Comparison of ENCODE assay signal across 19 cellular contexts in genomic region chr7:25885057-25885576, GRCh38.
"Had no signal": no experiment of that assay in that cellular context is flagged by ENCODE, and none has a peak within 500 bp of the region (broad histone marks: within the 10 kb centered on the region; RNA-seq: fewer than 3 reads in every experiment).

No MANE protein-coding gene starts in this region.

- H3K27ac ChIP-seq: epithelial cell of prostate, esophagus muscularis mucosa, neutrophil, psoas muscle, right lobe of liver, thoracic aorta, transverse colon had no signal

- DNase-seq: effector memory CD8-positive, alpha-beta T cell; gastrocnemius medialis; mammary epithelial cell; naive thymus-derived CD4-positive, alpha-beta T cell; psoas muscle; retina; right lobe of liver; stimulated activated CD4-positive, alpha-beta T cell treated with anti-CD3 and anti-CD28 coated beads, Interleukin-15, amount 100 ng/mL, for 24 hours; stimulated activated CD4-positive, alpha-beta T cell treated with anti-CD3 and anti-CD28 coated beads, Interleukin-1b, Interleukin-23, amount 100 ng/mL, for 48 hours; stimulated activated CD4-positive, alpha-beta T cell treated with anti-CD3 and anti-CD28 coated beads, Interleukin-4, amount 100 ng/mL, for 24 hours; transverse colon had no signal

- H3K4me1 ChIP-seq: esophagus muscularis mucosa, right lobe of liver, transverse colon had no signal

- H3K9me3 Mint-ChIP-seq: dendritic cell treated with granulocyte-macrophage colony-stimulating factor and Interleukin-4, amounts not matched to agents 40 ng/mL and 50 ng/mL, for 4 days; effector memory CD8-positive, alpha-beta T cell; naive thymus-derived CD4-positive, alpha-beta T cell; stimulated activated memory B cell treated with anti-CD40 and anti-IgM and Interleukin-4, amounts not matched to agents 10 μg/mL and 1 μg/mL and 100 μg/mL, for 72 hours; stimulated activated naive CD8-positive, alpha-beta T cell treated with anti-CD3 and anti-CD28 coated beads, Interleukin-15, Interleukin-2, amounts not matched to agents 100 ng/mL and 50 ng/mL, for 24 hours had no signal

- H3K4me3 ChIP-seq: esophagus muscularis mucosa, gastrocnemius medialis, psoas muscle, right lobe of liver, thoracic aorta, transverse colon had no signal

- H3K27ac Mint-ChIP-seq: dendritic cell treated with granulocyte-macrophage colony-stimulating factor and Interleukin-4, amounts not matched to agents 40 ng/mL and 50 ng/mL, for 4 days; effector memory CD8-positive, alpha-beta T cell; naive thymus-derived CD4-positive, alpha-beta T cell; stimulated activated memory B cell treated with anti-CD40 and anti-IgM and Interleukin-4, amounts not matched to agents 10 μg/mL and 1 μg/mL and 100 μg/mL, for 72 hours; stimulated activated naive CD8-positive, alpha-beta T cell treated with anti-CD3 and anti-CD28 coated beads, Interleukin-15, Interleukin-2, amounts not matched to agents 100 ng/mL and 50 ng/mL, for 24 hours had no signal

- ATAC-seq: effector memory CD8-positive, alpha-beta T cell; gastrocnemius medialis; left lobe of liver; naive thymus-derived CD4-positive, alpha-beta T cell; psoas muscle; right lobe of liver; stimulated activated memory B cell treated with anti-CD40 and anti-IgM and Interleukin-4, amounts not matched to agents 10 μg/mL and 1 μg/mL and 100 μg/mL, for 72 hours had no signal

- H3K4me3 Mint-ChIP-seq: dendritic cell treated with granulocyte-macrophage colony-stimulating factor and Interleukin-4, amounts not matched to agents 40 ng/mL and 50 ng/mL, for 4 days; effector memory CD8-positive, alpha-beta T cell; naive thymus-derived CD4-positive, alpha-beta T cell; stimulated activated memory B cell treated with anti-CD40 and anti-IgM and Interleukin-4, amounts not matched to agents 10 μg/mL and 1 μg/mL and 100 μg/mL, for 72 hours; stimulated activated naive CD8-positive, alpha-beta T cell treated with anti-CD3 and anti-CD28 coated beads, Interleukin-15, Interleukin-2, amounts not matched to agents 100 ng/mL and 50 ng/mL, for 24 hours had no signal

- H3K36me3 ChIP-seq: esophagus muscularis mucosa, gastrocnemius medialis, neutrophil, right lobe of liver, thoracic aorta, transverse colon had no signal

- H3K4me1 Mint-ChIP-seq: stimulated activated memory B cell treated with anti-CD40 and anti-IgM and Interleukin-4, amounts not matched to agents 10 μg/mL and 1 μg/mL and 100 μg/mL, for 72 hours had no signal

- H3K36me3 Mint-ChIP-seq: naive thymus-derived CD4-positive, alpha-beta T cell; stimulated activated memory B cell treated with anti-CD40 and anti-IgM and Interleukin-4, amounts not matched to agents 10 μg/mL and 1 μg/mL and 100 μg/mL, for 72 hours had no signal

- H3K27me3 ChIP-seq: gastrocnemius medialis, right lobe of liver had no signal
